ENCODE assay signal across 16 cellular contexts in genomic region chr18:54881229-54881753, GRCh38. TPM values are rescaled to one million over a fixed set of nuclear protein-coding genes. Genes with fewer than 3 reads are reported as not detected.
DNase-seq lines count a peak whose midpoint lies in the region; ATAC-seq and TF ChIP-seq lines count a peak whose summit lies in the region.
"Had no signal": no experiment of that assay in that cellular context is flagged by ENCODE, and none has a peak within 500 bp of the region (broad histone marks: within the 10 kb centered on the region; RNA-seq: fewer than 3 reads in every experiment).

No MANE protein-coding gene starts in this region.

- H3K27ac ChIP-seq in SK-N-SH (ENCODE audit: low read depth in 2 of 2, low read length in 1 of 2) = peak overlapping the region in 1 of 2 experiments; percentile 32; a peak in 2 of 4 replicates
- H3K27ac ChIP-seq: 22Rv1; BLaER1 treated with 17β-estradiol and CSF1 and Interleukin-3, amounts not matched to agents 10 nM and 100 nM had no signal

- H2AFZ ChIP-seq in SK-N-SH (ENCODE audit: low read depth) = no peak overlapping the region

- peak overlapping the region; percentile 54 for H3K27ac Mint-ChIP-seq in endothelial cell (ENCODE audit: unreplicated experiment)
- H3K27ac Mint-ChIP-seq in mesothelial cell of epicardium = peak overlapping the region; percentile 71

- no peaks in the 10 kb centered on the region for H3F3A ChIP-seq in SK-N-SH (replicated peaks; ENCODE audit: insufficient read depth)

- POLR2A ChIA-PET in SK-N-SH (lab: Yijun Ruan, JAX) = no interaction called here

- 65% methylated on average over 6 of the region's 6 CpGs for WGBS in SK-N-SH (ENCODE audit: low lambda C conversion rate)

- H3K4me1 Mint-ChIP-seq in endothelial cell (ENCODE audit: unreplicated experiment) = peaks cover 16% of the 10 kb centered on the region
- H3K4me1 Mint-ChIP-seq in mesothelial cell of epicardium = peaks cover 28% of the 10 kb centered on the region

- H3K9me3 Mint-ChIP-seq in endothelial cell (ENCODE audit: unreplicated experiment) = no peaks in the 10 kb centered on the region
- peaks cover 7% of the 10 kb centered on the region for H3K9me3 Mint-ChIP-seq in mesothelial cell of epicardium
- H3K9me3 Mint-ChIP-seq: H9 had no signal

- TF ChIP-seq RAD21 in SK-N-SH (IDR thresholded peaks at IDR 0.05; ENCODE audit: low read length) = no peak

- H3K4me3 Mint-ChIP-seq in endothelial cell (ENCODE audit: unreplicated experiment) = no peak overlapping the region
- H3K4me3 Mint-ChIP-seq in mesothelial cell of epicardium = no peak overlapping the region

- H3K9me2 ChIP-seq in SK-N-SH = no peaks in the 10 kb centered on the region

- H3K4me3 ChIP-seq in SK-N-SH (ENCODE audit: low read depth in 2 of 2, low read length in 1 of 2) = no peak overlapping the region
- H3K4me3 ChIP-seq: BLaER1 treated with 17β-estradiol and CSF1 and Interleukin-3, amounts not matched to agents 10 nM and 100 nM had no signal

- H3K36me3 ChIP-seq in SK-N-SH (replicated peaks in 1 of 2; ENCODE audit: control insufficient read depth in 1 of 2, insufficient read depth in 2 of 2, low read length in 1 of 2) = no peaks in the 10 kb centered on the region
- H3K36me3 ChIP-seq: BLaER1 treated with 17β-estradiol and CSF1 and Interleukin-3, amounts not matched to agents 10 nM and 100 nM had no signal

- no peak for TF ChIP-seq CTCF in SK-N-SH (IDR thresholded peaks at IDR 0.05)
- TF ChIP-seq CTCF in endothelial cell (IDR thresholded peaks at IDR 0.05; ENCODE audit: unreplicated experiment) = no peak
- no peak for TF ChIP-seq CTCF in mesothelial cell of epicardium (IDR thresholded peaks at IDR 0.05; ENCODE audit: unreplicated experiment)

- no peaks in the 10 kb centered on the region for H3K9me3 ChIP-seq in SK-N-SH
- H3K9me3 ChIP-seq: BLaER1 treated with 17β-estradiol and CSF1 and Interleukin-3, amounts not matched to agents 10 nM and 100 nM had no signal

- peaks cover 0 to 13% of the 10 kb centered on the region in 2 experiments; a peak in 2 of 4 replicates for H3K4me1 ChIP-seq in SK-N-SH (ENCODE audit: control insufficient read depth in 1 of 2, insufficient read depth in 2 of 2, low read depth in 1 of 2, low read length in 1 of 2)

- no peaks in the 10 kb centered on the region for H3K79me2 ChIP-seq in SK-N-SH (ENCODE audit: insufficient read depth)

- no peak overlapping the region for H3K9ac ChIP-seq in SK-N-SH
- H3K9ac ChIP-seq: BLaER1 treated with 17β-estradiol and CSF1 and Interleukin-3, amounts not matched to agents 10 nM and 100 nM had no signal

- ATAC-seq in SK-N-SH treated with all-trans-retinoic acid at 6 μM for 48 hours (no peak), HG03108 (IDR thresholded peaks at IDR 0.05; ENCODE audit: unreplicated experiment) (no peak)

- DNase-seq in SK-N-SH = no peak
- no peak for DNase-seq in endothelial cell (ENCODE audit: low spot score)
- DNase-seq in mesothelial cell of epicardium (ENCODE audit: low spot score in 2 of 2, unreplicated experiment in 2 of 2) = no peak
- DNase-seq in central memory CD4-positive, alpha-beta T cell = no peak
- no peak for DNase-seq in NCI-H526 (lab: John Stamatoyannopoulos, UW)
- no peak for DNase-seq in HK-2 (ENCODE audit: unreplicated experiment)
- DNase-seq: DMS 273 treated with DMSO at 0.1 percent for 48 hours, H9, NCI-H1436 treated with DMSO at 0.1 percent for 48 hours, NCI-H2081, NCI-H524 had no signal

- CTCF ChIA-PET in SK-N-SH (lab: Yijun Ruan, JAX) = interaction anchor here (1.3 kb wide), 1 partner anchor 30 kb away, joined by 3 read pairs; no protein-coding TSS in a partner anchor

- H3K36me3 Mint-ChIP-seq in endothelial cell (ENCODE audit: low read depth, unreplicated experiment) (no peaks in the 10 kb centered on the region), mesothelial cell of epicardium (no peaks in the 10 kb centered on the region)

- no peak overlapping the region for H3K4me2 ChIP-seq in SK-N-SH
- H3K4me2 ChIP-seq: BLaER1 treated with 17β-estradiol and CSF1 and Interleukin-3, amounts not matched to agents 10 nM and 100 nM had no signal

- no peaks in the 10 kb centered on the region for H4K20me1 ChIP-seq in SK-N-SH (ENCODE audit: insufficient read depth)
- H4K20me1 ChIP-seq: BLaER1 treated with 17β-estradiol and CSF1 and Interleukin-3, amounts not matched to agents 10 nM and 100 nM had no signal

- H3K27me3 Mint-ChIP-seq in endothelial cell (ENCODE audit: unreplicated experiment) (peaks cover 2% of the 10 kb centered on the region), mesothelial cell of epicardium (ENCODE audit: low read depth) (peaks cover 6% of the 10 kb centered on the region)

- H3K27me3 ChIP-seq in SK-N-SH (ENCODE audit: insufficient read depth) = no peaks in the 10 kb centered on the region
- H3K27me3 ChIP-seq: BLaER1 treated with 17β-estradiol and CSF1 and Interleukin-3, amounts not matched to agents 10 nM and 100 nM had no signal

- TF ChIP-seq EP300 in SK-N-SH (IDR thresholded peaks at IDR 0.05; ENCODE audit: borderline replicate concordance in 1 of 2, low read depth in 1 of 2, low read length in 1 of 2) = no peak

TF ChIP-seq in SK-N-SH, 30 proteins besides CTCF, POLR2A, EP300 and RAD21:
- TF ChIP-seq MXI1 (IDR thresholded peaks at IDR 0.05; ENCODE audit: low read depth, low read length) (no peak), FOXJ3 (CRISPR knock-in tag; IDR thresholded peaks at IDR 0.05) (no peak), TEAD4 (IDR thresholded peaks at IDR 0.05; ENCODE audit: borderline replicate concordance, insufficient read depth) (no peak), RCOR1 (IDR thresholded peaks at IDR 0.05; ENCODE audit: low read length) (0 out of 2 replicates have a peak, but pooled peaks have one; percentile 14)

TF ChIP-seq in SK-N-SH treated with all-trans-retinoic acid at 6 μM for 48 hours, 23 proteins besides CTCF, POLR2A, EP300 and RAD21:
- TF ChIP-seq ZC3H10 (CRISPR knock-in tag; IDR thresholded peaks at IDR 0.05) (no peak), OSR1 (CRISPR knock-in tag; IDR thresholded peaks at IDR 0.05) (no peak), ZNF8 (CRISPR knock-in tag; IDR thresholded peaks at IDR 0.05) (no peak), ZNF70 (CRISPR knock-in tag; IDR thresholded peaks at IDR 0.05) (no peak), ZFP3 (CRISPR knock-in tag; IDR thresholded peaks at IDR 0.05) (no peak), ZNF565 (CRISPR knock-in tag; conservative IDR thresholded peaks at IDR 0.05; ENCODE audit: low read depth) (no peak), SNAI2 (CRISPR knock-in tag; IDR thresholded peaks at IDR 0.05) (no peak), ARNTL (CRISPR knock-in tag; IDR thresholded peaks at IDR 0.05; ENCODE audit: borderline replicate concordance, low read depth) (no peak), TOX (CRISPR knock-in tag; IDR thresholded peaks at IDR 0.05; ENCODE audit: borderline replicate concordance) (no peak)
TF ChIP-seq in SK-N-SH treated with all-trans-retinoic acid at 6 μM for 48 hours: peak in this region for 0.

RNA-seq across cellular contexts. Expression of gene RAB27B, which starts 53.0 kb away (rescaled TPM):
- polyA plus RNA-seq in SK-N-SH (2012; rRNA removed) = 0.56 and 0.68 TPM in 2 replicates
- polyA plus RNA-seq in SK-N-SH (2012; cell fraction: cytosol; rRNA removed) = 1.1 and 1.3 TPM in 2 replicates
- polyA plus RNA-seq in SK-N-SH (2012; cell fraction: nucleus; rRNA removed) = 0.59 and 1.2 TPM in 2 replicates
- total RNA-seq in endothelial cell (ENCODE audit: unreplicated experiment) = 0.41 TPM
- 0.63 to 1.3 TPM (median 0.98 TPM) in 3 replicates for total RNA-seq in mesothelial cell of epicardium
- total RNA-seq: OCI-LY7 had no signal
